Comparison of ENCODE assay signal across 31 cellular contexts in genomic region chr20:57136734-57137133, GRCh38.
"Had no signal": no experiment of that assay in that cellular context is flagged by ENCODE, and none has a peak within 500 bp of the region (broad histone marks: within the 10 kb centered on the region; RNA-seq: fewer than 3 reads in every experiment).

No MANE protein-coding gene starts in this region.

- H3K9ac ChIP-seq: parathyroid adenoma had no signal

- H3K27me3 ChIP-seq: ovary, right lobe of liver, suprapubic skin, testis, transverse colon, upper lobe of left lung, vagina had no signal

- H3K27ac Mint-ChIP-seq: naive thymus-derived CD8-positive, alpha-beta T cell; natural killer cell treated with Interleukin-12 subunit alpha and Interleukin-12 subunit beta and Interleukin-15 and Interleukin-18, amount 100 ng/mL, for 72 hours; nephron progenitor cell; progenitor cell of endocrine pancreas; stimulated activated memory B cell treated with anti-CD40 and anti-IgM and Interleukin-4, amounts not matched to agents 10 μg/mL and 1 μg/mL and 100 μg/mL, for 72 hours; stimulated activated naive CD8-positive, alpha-beta T cell treated with anti-CD3 and anti-CD28 coated beads, Interleukin-15, amount 100 ng/mL, for 72 hours had no signal

- H2AFZ ChIP-seq: parathyroid adenoma had no signal

- FAIRE-seq: small intestine, urothelium cell line had no signal

- H3K9me3 ChIP-seq: ovary, psoas muscle, right lobe of liver, sigmoid colon, suprapubic skin, testis, tibial artery, transverse colon, upper lobe of left lung, vagina had no signal

- H3K4me3 Mint-ChIP-seq: naive thymus-derived CD8-positive, alpha-beta T cell; natural killer cell treated with Interleukin-12 subunit alpha and Interleukin-12 subunit beta and Interleukin-15 and Interleukin-18, amount 100 ng/mL, for 72 hours; nephron progenitor cell; neural crest cell; stimulated activated memory B cell treated with anti-CD40 and anti-IgM and Interleukin-4, amounts not matched to agents 10 μg/mL and 1 μg/mL and 100 μg/mL, for 72 hours; stimulated activated naive CD8-positive, alpha-beta T cell treated with anti-CD3 and anti-CD28 coated beads, Interleukin-15, amount 100 ng/mL, for 72 hours had no signal

- ATAC-seq: naive thymus-derived CD8-positive, alpha-beta T cell; natural killer cell treated with Interleukin-12 subunit alpha and Interleukin-12 subunit beta and Interleukin-15 and Interleukin-18, amount 100 ng/mL, for 72 hours; psoas muscle; right cardiac atrium; right lobe of liver; stimulated activated memory B cell treated with anti-CD40 and anti-IgM and Interleukin-4, amounts not matched to agents 10 μg/mL and 1 μg/mL and 100 μg/mL, for 72 hours; stimulated activated naive CD8-positive, alpha-beta T cell treated with anti-CD3 and anti-CD28 coated beads, Interleukin-15, amount 100 ng/mL, for 72 hours; stimulated activated naive CD8-positive, alpha-beta T cell treated with anti-CD3 and anti-CD28 coated beads, Interleukin-15, Interleukin-2, amounts not matched to agents 100 U/mL and 50 U/mL, for 24 hours had no signal

- DNase-seq: naive thymus-derived CD8-positive, alpha-beta T cell; nephron progenitor cell; occipital lobe; ovary; posterior cingulate gyrus; psoas muscle; right cardiac atrium; right lobe of liver; sigmoid colon; small intestine; stimulated activated CD4-positive, alpha-beta T cell treated with anti-CD3 and anti-CD28 coated beads, Interleukin-12 subunit alpha, Interleukin-12 subunit beta, amount 100 ng/mL, for 4 hours; stimulated activated CD4-positive, alpha-beta T cell treated with anti-CD3 and anti-CD28 coated beads, Interleukin-1b, Interleukin-23, amount 100 ng/mL, for 48 hours; stimulated activated CD4-positive, alpha-beta T cell treated with anti-CD3 and anti-CD28 coated beads, Interleukin-4, amount 100 ng/mL, for 1 hour; stimulated activated CD4-positive, alpha-beta T cell treated with anti-CD3 and anti-CD28 coated beads, Interleukin-4, amount 100 ng/mL, for 4 hours; stimulated activated CD8-positive, alpha-beta memory T cell treated with anti-CD3 and anti-CD28 coated beads, Interleukin-4, amount 100 ng/mL, for 48 hours; stimulated activated naive CD4-positive, alpha-beta T cell; stimulated activated naive CD8-positive, alpha-beta T cell treated with anti-CD3 and anti-CD28 coated beads, Interleukin-15, amount 100 ng/mL, for 72 hours; stimulated activated naive CD8-positive, alpha-beta T cell treated with anti-CD3 and anti-CD28 coated beads, Interleukin-15, Interleukin-2, amounts not matched to agents 100 U/mL and 50 U/mL, for 24 hours; substantia nigra; testis; transverse colon; upper lobe of left lung had no signal

- H3K4me3 ChIP-seq: ovary, psoas muscle, right lobe of liver, sigmoid colon, suprapubic skin, tibial artery, transverse colon, upper lobe of left lung, vagina had no signal

- H3K4me1 ChIP-seq: parathyroid adenoma, psoas muscle, right lobe of liver, sigmoid colon, suprapubic skin, testis, tibial artery, transverse colon, upper lobe of left lung, vagina had no signal

- H3K4me1 Mint-ChIP-seq: naive thymus-derived CD8-positive, alpha-beta T cell; stimulated activated memory B cell treated with anti-CD40 and anti-IgM and Interleukin-4, amounts not matched to agents 10 μg/mL and 1 μg/mL and 100 μg/mL, for 72 hours; stimulated activated naive CD8-positive, alpha-beta T cell treated with anti-CD3 and anti-CD28 coated beads, Interleukin-15, amount 100 ng/mL, for 72 hours had no signal

- H3K36me3 Mint-ChIP-seq: naive thymus-derived CD8-positive, alpha-beta T cell; natural killer cell treated with Interleukin-12 subunit alpha and Interleukin-12 subunit beta and Interleukin-15 and Interleukin-18, amount 100 ng/mL, for 72 hours; stimulated activated memory B cell treated with anti-CD40 and anti-IgM and Interleukin-4, amounts not matched to agents 10 μg/mL and 1 μg/mL and 100 μg/mL, for 72 hours had no signal

- H3K36me3 ChIP-seq: ovary, right lobe of liver, sigmoid colon, suprapubic skin, tibial artery, transverse colon, upper lobe of left lung, vagina had no signal

- H3K79me2 ChIP-seq: parathyroid adenoma had no signal

- H3K27ac ChIP-seq: ovary, parathyroid adenoma, psoas muscle, right lobe of liver, sigmoid colon, suprapubic skin, testis, tibial artery, transverse colon, upper lobe of left lung, vagina had no signal

- H3K9me3 Mint-ChIP-seq: natural killer cell treated with Interleukin-12 subunit alpha and Interleukin-12 subunit beta and Interleukin-15 and Interleukin-18, amount 100 ng/mL, for 72 hours; nephron progenitor cell; stimulated activated memory B cell treated with anti-CD40 and anti-IgM and Interleukin-4, amounts not matched to agents 10 μg/mL and 1 μg/mL and 100 μg/mL, for 72 hours; stimulated activated naive CD8-positive, alpha-beta T cell treated with anti-CD3 and anti-CD28 coated beads, Interleukin-15, amount 100 ng/mL, for 72 hours had no signal
